Comparison of ENCODE assay signal across 23 cellular contexts in genomic region chr5:83714780-83715179, GRCh38. TPM values are rescaled to one million over a fixed set of nuclear protein-coding genes. Genes with fewer than 3 reads are reported as not detected.
DNase-seq lines count a peak whose midpoint lies in the region; TF ChIP-seq lines count a peak whose summit lies in the region.
"Had no signal": no experiment of that assay in that cellular context is flagged by ENCODE, and none has a peak within 500 bp of the region (broad histone marks: within the 10 kb centered on the region; RNA-seq: fewer than 3 reads in every experiment).

No MANE protein-coding gene starts in this region.

- peaks cover 4% of the 10 kb centered on the region for H3K27me3 ChIP-seq in endodermal cell (ENCODE audit: control insufficient read depth, insufficient read depth, low read length, poor library complexity, severe bottlenecking)
- H3K27me3 ChIP-seq: ascending aorta, hepatocyte had no signal

- no peak overlapping the region for H3K27ac Mint-ChIP-seq in endodermal cell
- H3K27ac Mint-ChIP-seq: activated CD4-positive, alpha-beta T cell treated with anti-CD3 and anti-CD28 coated beads, Interleukin-2, amount 10 ng/mL, durations not matched to agents 24 days and 14 days; activated naive CD4-positive, alpha-beta T cell treated with anti-CD3 and anti-CD28 coated beads, Interleukin-2, amount 50 U/mL, for 24 hours; CD4-positive, alpha-beta T cell; stimulated activated naive B cell treated with anti-CD40 and anti-IgM and Interleukin-4, amounts not matched to agents 10 μg/mL and 1 μg/mL and 100 μg/mL, for 72 hours had no signal

- H3K9me3 Mint-ChIP-seq in endodermal cell, result no peaks in the 10 kb centered on the region
- H3K9me3 Mint-ChIP-seq: activated CD4-positive, alpha-beta T cell treated with anti-CD3 and anti-CD28 coated beads, Interleukin-2, amount 10 ng/mL, durations not matched to agents 24 days and 14 days; activated naive CD4-positive, alpha-beta T cell treated with anti-CD3 and anti-CD28 coated beads, Interleukin-2, amount 50 U/mL, for 24 hours; CD4-positive, alpha-beta T cell; central memory CD8-positive, alpha-beta T cell; stimulated activated naive B cell treated with anti-CD40 and anti-IgM and Interleukin-4, amounts not matched to agents 10 μg/mL and 1 μg/mL and 100 μg/mL, for 72 hours had no signal

- peaks cover 3% of the 10 kb centered on the region for H3K27me3 Mint-ChIP-seq in endodermal cell (ENCODE audit: insufficient read depth)

- no peak overlapping the region for H3K4me3 Mint-ChIP-seq in endodermal cell
- H3K4me3 Mint-ChIP-seq: activated CD4-positive, alpha-beta T cell treated with anti-CD3 and anti-CD28 coated beads, Interleukin-2, amount 10 ng/mL, durations not matched to agents 24 days and 14 days; activated naive CD4-positive, alpha-beta T cell treated with anti-CD3 and anti-CD28 coated beads, Interleukin-2, amount 50 U/mL, for 24 hours; CD4-positive, alpha-beta T cell; central memory CD8-positive, alpha-beta T cell; stimulated activated naive B cell treated with anti-CD40 and anti-IgM and Interleukin-4, amounts not matched to agents 10 μg/mL and 1 μg/mL and 100 μg/mL, for 72 hours had no signal

- H3K9ac ChIP-seq in endodermal cell (ENCODE audit: extremely low read depth, low read length, poor library complexity, severe bottlenecking), result no peak overlapping the region

- no peak for TF ChIP-seq CTCF in endodermal cell (conservative IDR thresholded peaks at IDR 0.05)

- peak; percentile 33 for DNase-seq in DMS 273 (lab: John Stamatoyannopoulos, UW; ENCODE audit: unreplicated experiment)
- no peak for DNase-seq in DMS 273 treated with DMSO at 0.1 percent for 48 hours (lab: John Stamatoyannopoulos, UW)
- peak; percentile 84 for DNase-seq in NCI-H345 (lab: John Stamatoyannopoulos, UW)
- DNase-seq in endodermal cell, result peak; percentile 58
- peak; percentile 33 for DNase-seq in retina
- DNase-seq in caudate nucleus (lab: John Stamatoyannopoulos, UW), result no peak
- DNase-seq in GM03348 (ENCODE audit: low spot score), result no peak
- no peak for DNase-seq in NCI-H146 (lab: John Stamatoyannopoulos, UW)
- DNase-seq: activated CD4-positive, alpha-beta T cell treated with anti-CD3 and anti-CD28 coated beads, Interleukin-2, amount 10 ng/mL, durations not matched to agents 24 days and 14 days; CD4-positive, alpha-beta T cell; foreskin melanocyte; mammary epithelial cell; NCI-H1092; small intestine; stimulated activated naive B cell treated with anti-CD40 and anti-IgM and Interleukin-4, amounts not matched to agents 10 μg/mL and 1 μg/mL and 100 μg/mL, for 72 hours; T-helper 1 cell had no signal

- no peaks in the 10 kb centered on the region for H3K36me3 Mint-ChIP-seq in endodermal cell (ENCODE audit: low read depth)
- H3K36me3 Mint-ChIP-seq: activated naive CD4-positive, alpha-beta T cell treated with anti-CD3 and anti-CD28 coated beads, Interleukin-2, amount 50 U/mL, for 24 hours; stimulated activated naive B cell treated with anti-CD40 and anti-IgM and Interleukin-4, amounts not matched to agents 10 μg/mL and 1 μg/mL and 100 μg/mL, for 72 hours had no signal

- H3K27ac ChIP-seq in endodermal cell (ENCODE audit: low read depth, low read length), result no peak overlapping the region
- no peak overlapping the region for H3K27ac ChIP-seq in caudate nucleus (ENCODE audit: low read depth, low read length)
- H3K27ac ChIP-seq: 22Rv1, hepatocyte had no signal

- no peaks in the 10 kb centered on the region for H3K4me1 ChIP-seq in endodermal cell (ENCODE audit: control insufficient read depth, insufficient read depth, low read length)

- peaks cover 8% of the 10 kb centered on the region for H3K4me1 Mint-ChIP-seq in endodermal cell
- H3K4me1 Mint-ChIP-seq: activated CD4-positive, alpha-beta T cell treated with anti-CD3 and anti-CD28 coated beads, Interleukin-2, amount 10 ng/mL, durations not matched to agents 24 days and 14 days; activated naive CD4-positive, alpha-beta T cell treated with anti-CD3 and anti-CD28 coated beads, Interleukin-2, amount 50 U/mL, for 24 hours; central memory CD8-positive, alpha-beta T cell; stimulated activated naive B cell treated with anti-CD40 and anti-IgM and Interleukin-4, amounts not matched to agents 10 μg/mL and 1 μg/mL and 100 μg/mL, for 72 hours had no signal

- no peaks in the 10 kb centered on the region for H3K36me3 ChIP-seq in endodermal cell (ENCODE audit: control insufficient read depth, insufficient read depth, low read length)
- H3K36me3 ChIP-seq: ascending aorta had no signal

- no peak overlapping the region for H3K4me3 ChIP-seq in endodermal cell (ENCODE audit: low read length)
- H3K4me3 ChIP-seq: ascending aorta, hepatocyte had no signal

- H3K9me3 ChIP-seq in endodermal cell (ENCODE audit: control insufficient read depth, low read length), result no peaks in the 10 kb centered on the region
- H3K9me3 ChIP-seq: ascending aorta had no signal

- 94% methylated on average over 2 of the region's 2 CpGs for WGBS in endodermal cell (ENCODE audit: insufficient coverage in 1 of 2, insufficient read length in 1 of 2), 2 experiments

RNA-seq across cellular contexts. Expression of gene HAPLN1, which starts 5.9 kb away (rescaled TPM):
- total RNA-seq in endodermal cell, result 1 to 10 TPM in 1 of 2 donors, under 1 TPM in 1; 0.07 to 1.3 TPM
- 24.7 TPM for polyA plus RNA-seq in endodermal cell (2013, experiment 1 of 2)
- polyA plus RNA-seq in endodermal cell (2013, experiment 2 of 2), result 29.0 TPM
- total RNA-seq: activated CD4-positive, alpha-beta T cell treated with anti-CD3 and anti-CD28 coated beads, Interleukin-2, amount 10 ng/mL, durations not matched to agents 24 days and 14 days; CD4-positive, alpha-beta T cell; kidney epithelial cell; LHCN-M2 had no signal
- polyA plus RNA-seq: mammary epithelial cell had no signal

Comparison
In these comparisons a context has a peak if more than half of its experiments do, and no peak if none do; other contexts are left out.
1. DNase-seq: peak in DMS 273 (single experiment), NCI-H345 (single experiment), endodermal cell (single experiment) and retina (single experiment); none in DMS 273 treated with DMSO at 0.1 percent for 48 hours (single experiment), caudate nucleus (0 of 61), GM03348 (single experiment) and NCI-H146 (single experiment).